In the genomic region with DNA sequence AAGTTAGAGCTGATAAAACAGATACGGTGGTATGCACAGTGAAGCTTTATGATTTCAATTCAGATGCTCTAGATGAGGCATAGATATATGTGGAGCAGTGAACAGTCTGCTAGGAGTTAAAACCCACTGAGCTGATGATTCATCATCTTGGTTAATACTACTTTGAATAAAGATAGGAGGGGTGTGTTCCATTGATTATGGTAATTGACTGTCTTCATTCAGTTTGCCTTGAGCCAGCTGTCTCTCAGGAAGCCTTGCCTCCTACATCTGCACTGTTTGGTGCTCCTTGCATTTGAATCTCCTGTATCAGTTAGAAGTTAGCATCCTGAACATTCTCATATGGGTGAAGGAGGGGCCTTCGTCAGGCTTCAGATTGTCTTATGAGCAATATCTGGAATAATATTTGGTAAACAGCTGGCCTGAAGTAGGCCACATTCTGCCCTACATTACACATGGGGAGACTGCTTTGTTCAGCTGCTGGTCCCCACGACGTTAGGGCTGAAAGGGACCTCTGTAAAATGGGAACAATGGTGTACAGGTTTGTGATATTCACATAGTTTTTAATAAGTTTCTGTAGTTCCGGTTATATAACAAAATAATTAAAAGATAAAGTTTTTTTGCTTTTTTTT, we compare ENCODE assay signal across 9 cellular contexts. TPM values are rescaled to one million over a fixed set of nuclear protein-coding genes. Genes with fewer than 3 reads are reported as not detected.
DNase-seq lines count a peak whose midpoint lies in the region; ATAC-seq and TF ChIP-seq lines count a peak whose summit lies in the region.
"Had no signal": no experiment of that assay in that cellular context is flagged by ENCODE, and none has a peak within 500 bp of the region (broad histone marks: within the 10 kb centered on the region; RNA-seq: fewer than 3 reads in every experiment).

No MANE protein-coding gene starts in this region.

- no peak overlapping the region for H3K27ac Mint-ChIP-seq in T-helper 17 cell

- no peaks in the 10 kb centered on the region for H3K27me3 ChIP-seq in right atrium auricular region
- H3K27me3 ChIP-seq in left ventricle myocardium inferior (ENCODE audit: low read depth): no peaks in the 10 kb centered on the region
- no peaks in the 10 kb centered on the region for H3K27me3 ChIP-seq in Karpas-422 (ENCODE audit: low read length)
- H3K27me3 ChIP-seq: gastrocnemius medialis had no signal

- peak overlapping the region; percentile 75 for H3K4me3 Mint-ChIP-seq in T-helper 17 cell

- no peak overlapping the region for H3K4me2 ChIP-seq in Karpas-422 (ENCODE audit: low read depth, low read length, poor library complexity, severe bottlenecking)

- H2AFZ ChIP-seq in Karpas-422 (ENCODE audit: low read length): no peak overlapping the region

- H3K36me3 ChIP-seq in right atrium auricular region (no peaks in the 10 kb centered on the region), left ventricle myocardium inferior (no peaks in the 10 kb centered on the region), Karpas-422 (ENCODE audit: insufficient read depth, low read length) (no peaks in the 10 kb centered on the region)
- H3K36me3 ChIP-seq: gastrocnemius medialis had no signal

- H3K4me3 ChIP-seq in right atrium auricular region (no peak overlapping the region), left ventricle myocardium inferior (no peak overlapping the region), Karpas-422 (ENCODE audit: low read length) (no peak overlapping the region)
- H3K4me3 ChIP-seq: gastrocnemius medialis had no signal

- H3K27me3 Mint-ChIP-seq in T-helper 17 cell: no peaks in the 10 kb centered on the region

- no peak overlapping the region for H3K9ac ChIP-seq in Karpas-422 (ENCODE audit: low read length)

- H3K36me3 Mint-ChIP-seq in T-helper 17 cell (ENCODE audit: low read depth): no peaks in the 10 kb centered on the region

- TF ChIP-seq CTCF in right atrium auricular region (IDR thresholded peaks at IDR 0.05) (no peak), left ventricle myocardium inferior (IDR thresholded peaks at IDR 0.05; ENCODE audit: borderline replicate concordance) (no peak)

- peak overlapping the region in 1 of 2 donors; percentile 1 for H3K27ac ChIP-seq in right atrium auricular region
- peak overlapping the region; percentile 59 for H3K27ac ChIP-seq in left ventricle myocardium inferior (replicated peaks)
- H3K27ac ChIP-seq in Karpas-422 (ENCODE audit: low read length): no peak overlapping the region

- no peaks in the 10 kb centered on the region for H3K79me2 ChIP-seq in Karpas-422 (ENCODE audit: low read length)

- H3K9me3 ChIP-seq in right atrium auricular region: no peaks in the 10 kb centered on the region
- H3K9me3 ChIP-seq in T-helper 17 cell (ENCODE audit: control insufficient read depth, low read length, poor library complexity, severe bottlenecking): no peaks in the 10 kb centered on the region
- no peaks in the 10 kb centered on the region for H3K9me3 ChIP-seq in left ventricle myocardium inferior (replicated peaks)
- no peaks in the 10 kb centered on the region for H3K9me3 ChIP-seq in Karpas-422 (ENCODE audit: low read length)
- H3K9me3 ChIP-seq: gastrocnemius medialis had no signal

- H3K4me1 ChIP-seq in right atrium auricular region (peaks cover 0 to 65% of the 10 kb centered on the region in 2 donors), left ventricle myocardium inferior (peaks cover 96% of the 10 kb centered on the region), Karpas-422 (ENCODE audit: low read length) (peaks cover 7% of the 10 kb centered on the region)

- no peaks in the 10 kb centered on the region for H4K20me1 ChIP-seq in Karpas-422 (ENCODE audit: insufficient read depth, low read depth, low read length)

- H3K4me1 Mint-ChIP-seq in T-helper 17 cell: peaks cover 43% of the 10 kb centered on the region

- DNase-seq in Right ventricle myocardium inferior (ENCODE audit: missing footprints): no peak
- DNase-seq in right atrium auricular region (ENCODE audit: low spot score): no peak
- DNase-seq in T-helper 17 cell: no peak
- no peak for DNase-seq in left ventricle myocardium inferior
- DNase-seq in epidermal melanocyte (ENCODE audit: insufficient read length, low spot score): no peak
- DNase-seq in Karpas-422: no peak
- DNase-seq: gastrocnemius medialis had no signal

- peak; percentile 39 for ATAC-seq in Right ventricle myocardium inferior
- peak; percentile 81 for ATAC-seq in T-helper 17 cell
- ATAC-seq in GM21576 (IDR thresholded peaks at IDR 0.05; ENCODE audit: unreplicated experiment): no peak
- no peak for ATAC-seq in HG02884 (IDR thresholded peaks at IDR 0.05; ENCODE audit: unreplicated experiment)
- ATAC-seq: gastrocnemius medialis had no signal

- intact Hi-C loops in Right ventricle myocardium inferior (cut with DNase I): no loop called here
- intact Hi-C loops in left ventricle myocardium inferior (cut with micrococcal nuclease): no loop called here

- H3K9me2 ChIP-seq in Karpas-422 (replicated peaks; ENCODE audit: insufficient read depth, low read length): no peaks in the 10 kb centered on the region

RNA-seq across cellular contexts. Expression of gene MAP4K4, which starts 13.3 kb away (rescaled TPM):
- 82.5 TPM for total RNA-seq in Right ventricle myocardium inferior
- 10 to 100 TPM; 47.5 to 50.4 TPM for total RNA-seq in right atrium auricular region
- total RNA-seq in T-helper 17 cell: 100 to 1,000 TPM in 1 of 2 donors, 10 to 100 TPM in 1; 98.1 to 102 TPM
- 102 TPM for total RNA-seq in left ventricle myocardium inferior
- total RNA-seq in Karpas-422 (2014; rRNA removed; shearing (Covaris generic); ENCODE audit: low replicate concordance): 2.7 and 4.5 TPM in 2 replicates

Comparison
In these comparisons a context has a peak if more than half of its experiments do, and no peak if none do; other contexts are left out.
1. ATAC-seq: peak in Right ventricle myocardium inferior (single experiment) and T-helper 17 cell (single experiment); none in GM21576 (single experiment) and HG02884 (single experiment).